ENCODE assay signal across 9 cellular contexts in the genomic region with DNA sequence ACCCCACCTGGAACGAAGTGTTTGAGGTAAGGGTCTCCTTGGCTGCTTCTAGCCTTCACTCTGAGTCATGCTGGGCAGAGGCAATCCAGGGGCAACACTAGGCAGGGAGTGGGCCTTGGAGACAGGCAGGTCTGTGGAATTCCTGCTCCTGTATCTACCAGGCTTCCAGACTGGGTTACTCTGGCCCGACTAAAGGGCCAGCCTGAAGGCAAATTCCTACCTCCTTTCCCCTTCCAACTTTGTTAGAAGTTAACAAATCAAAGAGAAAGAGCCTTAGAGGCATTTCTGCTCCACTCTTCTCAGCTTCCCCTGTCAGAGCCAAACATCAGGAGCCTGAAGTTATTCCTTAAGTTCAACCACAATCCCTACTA. TPM values are rescaled to one million over a fixed set of nuclear protein-coding genes. Genes with fewer than 3 reads are reported as not detected.
"Had no signal": no experiment of that assay in that cellular context is flagged by ENCODE, and none has a peak within 500 bp of the region (broad histone marks: within the 10 kb centered on the region; RNA-seq: fewer than 3 reads in every experiment).

No MANE protein-coding gene starts in this region.

- H3K36me3 ChIP-seq: HAP-1 had no signal

- H3K27ac Mint-ChIP-seq: HFFc6 had no signal

- H3K4me3 Mint-ChIP-seq: HFFc6 had no signal

- H3K4me1 ChIP-seq: HAP-1 had no signal

- ATAC-seq: HCT116, HepG2, K562 had no signal

- H3K9ac ChIP-seq: GM23248 had no signal

- H2AFZ ChIP-seq: GM23248 had no signal

- H3K27ac ChIP-seq: GM23248, HL-60 had no signal

- H3K4me3 ChIP-seq: GM23248, HAP-1, K562 had no signal

- DNase-seq: GM23248, GOT3, H7, HFFc6 had no signal

- H3K9me3 ChIP-seq: HAP-1 had no signal

- H3K9me3 Mint-ChIP-seq: HFFc6 had no signal

RNA-seq across cellular contexts. Expression of a gene that starts 30.1 kb away (rescaled TPM):
- polyA plus RNA-seq: K562 had no signal
